In the genomic region with DNA sequence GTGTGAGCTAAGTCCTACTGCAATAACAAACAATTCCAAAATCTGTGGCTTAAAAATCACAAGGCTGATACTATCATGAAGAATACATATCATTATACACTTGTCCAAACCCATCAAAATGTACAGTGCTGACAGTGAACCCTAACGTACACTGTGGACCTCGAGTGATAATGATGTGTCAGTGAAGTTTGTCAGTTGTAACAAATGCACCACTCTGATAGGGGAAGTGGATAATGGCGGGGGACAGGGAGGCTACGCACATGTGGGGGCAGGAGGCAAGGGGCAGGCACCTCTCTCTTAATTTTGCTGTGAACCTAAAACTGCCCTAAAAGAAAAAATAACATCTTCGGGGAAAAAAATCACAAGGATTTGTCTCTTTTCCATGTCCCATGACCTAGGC, we compare ENCODE assay signal across 32 cellular contexts.
"Had no signal": no experiment of that assay in that cellular context is flagged by ENCODE, and none has a peak within 500 bp of the region (broad histone marks: within the 10 kb centered on the region; RNA-seq: fewer than 3 reads in every experiment).

No MANE protein-coding gene starts in this region.

- DNase-seq: activated effector memory CD4-positive, alpha-beta T cell treated with anti-CD3 and anti-CD28 coated beads, Interleukin-2, amount 50 U/mL, for 16 hours; activated effector memory CD4-positive, alpha-beta T cell treated with Interleukin-2 at 50 U/mL for 16 hours; activated gamma-delta T cell; activated gamma-delta T cell treated with Interleukin-2 at 50 U/mL for 16 hours; activated naive CD4-positive, alpha-beta T cell; activated naive CD4-positive, alpha-beta T cell treated with anti-CD3 and anti-CD28 coated beads for 36 hours; activated naive CD4-positive, alpha-beta T cell treated with anti-CD3 and anti-CD28 coated beads, Interleukin-2, amount 10 ng/mL, durations not matched to agents 7 days and 5 days; activated naive CD4-positive, alpha-beta T cell treated with anti-CD3 and anti-CD28 coated beads, Interleukin-2, amount 50 U/mL, for 16 hours; activated naive CD4-positive, alpha-beta T cell treated with Interleukin-2 at 50 U/mL for 16 hours; activated naive CD8-positive, alpha-beta T cell treated with anti-CD3 and anti-CD28 coated beads for 36 hours; activated naive CD8-positive, alpha-beta T cell treated with anti-CD3 and anti-CD28 coated beads, Interleukin-2, amount 10 ng/mL, durations not matched to agents 7 days and 5 days; activated naive CD8-positive, alpha-beta T cell treated with anti-CD3 and anti-CD28 coated beads, Interleukin-2, amount 50 U/mL, for 24 hours; activated T-cell treated with anti-CD3 and anti-CD28 coated beads, Interleukin-2, amount 50 U/mL, for 24 hours; activated T-cell treated with anti-CD3 and anti-CD28 coated beads, Interleukin-2, amount 50 U/mL, for 4 hours; activated T-cell treated with anti-CD3 and anti-CD28 coated beads, Interleukin-2, amount 50 U/mL, for 48 hours; activated T-cell treated with anti-CD3 and anti-CD28 coated beads, Interleukin-2, amount 50 U/mL, for 72 hours; adrenal gland; amniotic stem cell; amygdala; anterior cingulate cortex; aorta; body of pancreas; brain microvascular endothelial cell; central memory CD4-positive, alpha-beta T cell; cerebellar nuclear complex had no signal

- H3K4me1 ChIP-seq: adrenal gland, ascending aorta, body of pancreas, breast epithelium had no signal

- H3K36me3 ChIP-seq: adrenal gland, ascending aorta, brain microvascular endothelial cell, breast epithelium, cardiac muscle cell had no signal

- H3K4me3 ChIP-seq: adrenal gland, ascending aorta, body of pancreas, breast epithelium, cardiac muscle cell had no signal

- ATAC-seq: activated naive CD4-positive, alpha-beta T cell treated with anti-CD3 and anti-CD28 coated beads, Interleukin-2, amount 50 U/mL, for 72 hours; activated naive CD8-positive, alpha-beta T cell treated with anti-CD3 and anti-CD28 coated beads, Interleukin-2, amount 50 U/mL, for 24 hours; activated T-cell treated with anti-CD3 and anti-CD28 coated beads, Interleukin-2, amount 50 U/mL, for 4 hours; activated T-cell treated with anti-CD3 and anti-CD28 coated beads, Interleukin-2, amount 50 U/mL, for 72 hours; activated T-helper 17 cell treated with anti-CD3 and anti-CD28 coated beads, Interleukin-2, amount 50 U/mL, for 72 hours; body of pancreas had no signal

- H3K27me3 ChIP-seq: adrenal gland, ascending aorta, body of pancreas, brain microvascular endothelial cell, breast epithelium, cardiac muscle cell had no signal

- H3K9me3 ChIP-seq: adrenal gland, ascending aorta, body of pancreas, breast epithelium had no signal

- FAIRE-seq: astrocyte, bronchial epithelial cell had no signal

- H3K27ac ChIP-seq: adrenal gland, ascending aorta, body of pancreas, brain microvascular endothelial cell, breast epithelium, cardiac muscle cell had no signal
